Comparison of ENCODE assay signal across 8 cellular contexts in genomic region chr10:102713483-102713813, GRCh38. TPM values are rescaled to one million over a fixed set of nuclear protein-coding genes. Genes with fewer than 3 reads are reported as not detected.
DNase-seq lines count a peak whose midpoint lies in the region; ATAC-seq, FAIRE-seq and TF ChIP-seq lines count a peak whose summit lies in the region.

No MANE protein-coding gene starts in this region.

- 0 to 1% (median 1%) methylated on average over 10 to 16 of the region's 16 CpGs for WGBS in stomach, 5 donors

- H3K9ac ChIP-seq in HUES6 (ENCODE audit: low read length) (peak overlapping the region; percentile 80), keratinocyte (ENCODE audit: control insufficient read depth, extremely low read depth, insufficient read depth, low read length) (peak overlapping the region; percentile 83)

- TF ChIP-seq POLR2A in stomach (IDR thresholded peaks at IDR 0.05), result no peak

- in situ Hi-C loops in astrocyte of the cerebellum (cut with HindIII; ENCODE audit: low sequenced_read_pairs), result loop anchor here (5.0 kb wide), 1 partner anchor 36 kb away; no protein-coding TSS in a partner anchor

- H3K9me1 ChIP-seq in keratinocyte (ENCODE audit: control insufficient read depth, extremely low read depth, insufficient read depth, low read length), result no peaks in the 10 kb centered on the region

- TF ChIP-seq EP300 in stomach (IDR thresholded peaks at IDR 0.05), result no peak

- no peak for DNase-seq in AG09309 (ENCODE audit: low read depth)
- no peak for DNase-seq in astrocyte of the cerebellum (ENCODE audit: low read depth)
- no peak for DNase-seq in keratinocyte (ENCODE audit: low read depth, low spot score)
- DNase-seq in stomach, result no peak
- DNase-seq in NCI-H146 treated with DMSO at 0.1 percent for 48 hours (lab: John Stamatoyannopoulos, UW; ENCODE audit: unreplicated experiment), result no peak

- H3K4me1 ChIP-seq in HUES6 (ENCODE audit: control insufficient read depth, insufficient read depth, low read length), result peaks cover 31% of the 10 kb centered on the region; the same call in 1 of the 2 replicates
- peaks cover 19% of the 10 kb centered on the region for H3K4me1 ChIP-seq in keratinocyte (ENCODE audit: control insufficient read depth, extremely low read depth, insufficient read depth, low read length)
- H3K4me1 ChIP-seq in stomach, result peaks cover 12 to 70% (median 36%) of the 10 kb centered on the region in 4 donors

- dilution Hi-C loops in keratinocyte (cut with MboI; ENCODE audit: extremely low pct_ligation_motif_present, low sequenced_read_pairs), result no loop called here

- H3K4me3 ChIP-seq in AG09309 (ENCODE audit: control insufficient read depth, low read depth, low read length) (peak overlapping the region; percentile 99), HUES6 (ENCODE audit: low read depth, low read length) (peak overlapping the region; percentile 82), astrocyte of the cerebellum (ENCODE audit: low read depth, low read length) (peak overlapping the region; percentile 93), keratinocyte (ENCODE audit: control insufficient read depth in 2 of 3, extremely low read depth in 1 of 3, insufficient read depth in 2 of 3, low read depth in 1 of 3, low read length in 3 of 3) (peak overlapping the region; percentile 70 to 96 (median 91)), stomach (peak overlapping the region; percentile 97 to 100 (median 98))

- FAIRE-seq in keratinocyte (lab: Jason Lieb, UNC), result no peak

- peak overlapping the region; percentile 99 for H3K4me2 ChIP-seq in keratinocyte (ENCODE audit: control insufficient read depth, extremely low read depth, insufficient read depth, low read depth, low read length)

- H3K36me3 ChIP-seq in HUES6 (ENCODE audit: control insufficient read depth, insufficient read depth, low read length), result peaks cover 6% of the 10 kb centered on the region; the same call in 1 of the 2 replicates
- no peaks in the 10 kb centered on the region for H3K36me3 ChIP-seq in keratinocyte (ENCODE audit: control insufficient read depth in 2 of 2, extremely low read depth in 1 of 2, insufficient read depth in 2 of 2, low read length in 2 of 2)
- H3K36me3 ChIP-seq in stomach, result no peaks in the 10 kb centered on the region

- H4K20me1 ChIP-seq in keratinocyte (ENCODE audit: control insufficient read depth, extremely low read depth, insufficient read depth, low read length), result no peaks in the 10 kb centered on the region

- H3K9me3 ChIP-seq in HUES6 (ENCODE audit: control insufficient read depth, insufficient read depth, low read depth, low read length) (no peaks in the 10 kb centered on the region), keratinocyte (ENCODE audit: control insufficient read depth, low read depth, low read length) (no peaks in the 10 kb centered on the region), stomach (no peaks in the 10 kb centered on the region)

- intact Hi-C loops in stomach (cut with DNase I; ENCODE audit: low total_unique reads), result no loop called here

- no peaks in the 10 kb centered on the region for H3K27me3 ChIP-seq in HUES6 (ENCODE audit: control insufficient read depth, insufficient read depth, low read length)
- H3K27me3 ChIP-seq in keratinocyte (ENCODE audit: control insufficient read depth, extremely low read depth, insufficient read depth, low read length), result no peaks in the 10 kb centered on the region
- no peaks in the 10 kb centered on the region for H3K27me3 ChIP-seq in stomach

- H2AFZ ChIP-seq in keratinocyte (ENCODE audit: control insufficient read depth, low read length), result peak overlapping the region; percentile 96

- H3K27ac ChIP-seq in HUES6 (ENCODE audit: low read depth, low read length), result peak overlapping the region; percentile 32; the same call in 1 of the 2 replicates
- H3K27ac ChIP-seq in keratinocyte (ENCODE audit: control insufficient read depth, insufficient read depth, low read length), result peak overlapping the region; percentile 65
- peak overlapping the region; percentile 90 to 96 (median 93) for H3K27ac ChIP-seq in stomach

- no peak for TF ChIP-seq CTCF in AG09309 (IDR thresholded peaks at IDR 0.05; ENCODE audit: control insufficient read depth, insufficient read depth, low read depth, low read length, missing control alignments)
- TF ChIP-seq CTCF in astrocyte of the cerebellum (IDR thresholded peaks at IDR 0.05; ENCODE audit: low read depth, low read length, missing control alignments), result no peak
- peak in 1 of 3 experiments; percentile 19 for TF ChIP-seq CTCF in keratinocyte (optimal IDR thresholded peaks at IDR 0.05 in 1 of 3, IDR thresholded peaks at IDR 0.05 in 1 of 3, conservative IDR thresholded peaks at IDR 0.05 in 1 of 3; ENCODE audit: extremely low read depth in 1 of 3, insufficient read depth in 2 of 3, low read length in 3 of 3)
- TF ChIP-seq CTCF in stomach (IDR thresholded peaks at IDR 0.05), result no peak

- ATAC-seq in GM18909 (IDR thresholded peaks at IDR 0.05; ENCODE audit: poor library complexity, unreplicated experiment) (peak; percentile 49), HG02840 (IDR thresholded peaks at IDR 0.05; ENCODE audit: low FRiP score, unreplicated experiment) (no peak)

- peaks cover 19% of the 10 kb centered on the region for H3K79me2 ChIP-seq in keratinocyte (ENCODE audit: control insufficient read depth, insufficient read depth, low read length)

RNA-seq across cellular contexts. Expression of gene ARL3, which starts 0.7 kb away (rescaled TPM):
- polyA plus RNA-seq in keratinocyte (7.0 to 10.7 TPM (median 9.2 TPM) in 3 replicates), stomach (10 to 100 TPM in 2 of 3 donors, 1 to 10 TPM in 1; 8.9 to 17.0 (median 11.7) TPM)
- 15.2 TPM for polyA plus RNA-seq in keratinocyte (2011; ENCODE audit: low read depth)
- 8.3 and 9.4 TPM in 2 replicates for polyA plus RNA-seq in keratinocyte (2011; cell fraction: cytosol; rRNA removed)
- polyA plus RNA-seq in keratinocyte (2011; cell fraction: nucleus; rRNA removed), result 2.9 and 3.1 TPM in 2 replicates
- 9.7 and 11.4 TPM in 2 replicates for polyA plus RNA-seq in keratinocyte (2012; ENCODE audit: low replicate concordance)
- 2.1 to 2.3 TPM (median 2.1 TPM) in 3 replicates for polyA minus RNA-seq in keratinocyte
- polyA minus RNA-seq in keratinocyte (2011; cell fraction: cytosol; rRNA and poly(A)+ RNA removed), result 3.6 TPM
- polyA minus RNA-seq in keratinocyte (2011; cell fraction: nucleus; rRNA and poly(A)+ RNA removed), result 0.53 and 1.2 TPM in 2 replicates
- 1 to 10 TPM in 4 of 5 donors, under 1 TPM in 1; 0.58 to 8.4 (median 3.1) TPM for total RNA-seq in stomach

RNA-seq across cellular contexts. Expression of gene SFXN2, which starts 1.0 kb away (rescaled TPM):
- polyA plus RNA-seq in keratinocyte (1.7 to 5.7 TPM (median 5.0 TPM) in 3 replicates), stomach (10 to 100 TPM in 1 of 3 donors, 1 to 10 TPM in 2; 4.7 to 10.7 (median 7.5) TPM)
- 0.20 TPM for polyA plus RNA-seq in keratinocyte (2011; ENCODE audit: low read depth)
- 2.5 TPM in 2 replicates for polyA plus RNA-seq in keratinocyte (2011; cell fraction: cytosol; rRNA removed)
- 2.4 and 3.1 TPM in 2 replicates for polyA plus RNA-seq in keratinocyte (2011; cell fraction: nucleus; rRNA removed)
- polyA plus RNA-seq in keratinocyte (2012; ENCODE audit: low replicate concordance), result 0.45 and 4.8 TPM in 2 replicates
- 6.3 to 24.1 TPM (median 11.6 TPM) in 3 replicates for polyA minus RNA-seq in keratinocyte
- 4.2 TPM for polyA minus RNA-seq in keratinocyte (2011; cell fraction: cytosol; rRNA and poly(A)+ RNA removed)
- 1.1 and 2.3 TPM in 2 replicates for polyA minus RNA-seq in keratinocyte (2011; cell fraction: nucleus; rRNA and poly(A)+ RNA removed)
- total RNA-seq in stomach, result 100 to 1,000 TPM in 1 of 5 donors, 10 to 100 TPM in 3, 1 to 10 TPM in 1; 8.7 to 267 (median 13.2) TPM

RNA-seq across cellular contexts. Expression of gene WBP1L, which starts 30.3 kb away (rescaled TPM):
- 24.3 to 45.7 TPM (median 27.3 TPM) in 3 replicates for polyA plus RNA-seq in keratinocyte
- 25.9 TPM for polyA plus RNA-seq in keratinocyte (2011; ENCODE audit: low read depth)
- 30.8 and 32.7 TPM in 2 replicates for polyA plus RNA-seq in keratinocyte (2011; cell fraction: cytosol; rRNA removed)
- polyA plus RNA-seq in keratinocyte (2011; cell fraction: nucleus; rRNA removed), result 33.6 and 38.0 TPM in 2 replicates
- polyA plus RNA-seq in keratinocyte (2012; ENCODE audit: low replicate concordance), result 21.5 and 33.4 TPM in 2 replicates
- 42.8 to 84.0 TPM (median 50.9 TPM) in 3 replicates for polyA minus RNA-seq in keratinocyte
- polyA minus RNA-seq in keratinocyte (2011; cell fraction: cytosol; rRNA and poly(A)+ RNA removed), result 51.8 TPM
- 41.7 and 46.7 TPM in 2 replicates for polyA minus RNA-seq in keratinocyte (2011; cell fraction: nucleus; rRNA and poly(A)+ RNA removed)
- 100 to 1,000 TPM in 1 of 5 donors, 10 to 100 TPM in 4; 25.5 to 140 (median 43.3) TPM for total RNA-seq in stomach
- polyA plus RNA-seq in stomach, result 10 to 100 TPM; 15.1 to 27.5 (median 25.4) TPM

Comparison
In these comparisons a context has a peak if more than half of its experiments do, and no peak if none do; other contexts are left out.
1. H3K27ac ChIP-seq: peak in every context shown above with its lines; median percentile 93 in stomach; 65 in keratinocyte; 32 in HUES6.